8 cellular contexts compared by ENCODE assay signal in genomic region chr14:21098134-21098891, GRCh38. TPM values are rescaled to one million over a fixed set of nuclear protein-coding genes. Genes with fewer than 3 reads are reported as not detected.
DNase-seq lines count a peak whose midpoint lies in the region; ATAC-seq, FAIRE-seq and TF ChIP-seq lines count a peak whose summit lies in the region.

ZNF219 (minus strand) TSS chr14:21098655; CDS start chr14:21093591, 5,064 bp downstream.

- H3K27ac ChIP-seq in KOPT-K1 (ENCODE audit: low read depth, low read length, poor library complexity, severe bottlenecking) = peak within 1 kb of the TSS; percentile 51
- peak within 1 kb of the TSS; percentile 98 for H3K27ac ChIP-seq in WERI-Rb-1
- H3K27ac ChIP-seq in effector memory CD4-positive, alpha-beta T cell (ENCODE audit: insufficient read depth, low read length, poor library complexity, severe bottlenecking) = peak within 1 kb of the TSS; percentile 74
- peak within 1 kb of the TSS; percentile 52 to 73 (median 57) for H3K27ac ChIP-seq in right lobe of liver

- H3K36me3 ChIP-seq in KOPT-K1 (ENCODE audit: insufficient read depth, low read length) (no peaks in the 10 kb centered on the region), WERI-Rb-1 (peaks cover 10% of the 10 kb centered on the region), right lobe of liver (no peaks in the 10 kb centered on the region)
- no peaks in the 10 kb centered on the region for H3K36me3 ChIP-seq in effector memory CD4-positive, alpha-beta T cell (ENCODE audit: control insufficient read depth, insufficient read depth, low read length)

- intact Hi-C loops in right lobe of liver (cut with DNase I) = loop anchor here in 1 of 2 donors (10.0 kb wide), 1 partner anchor 84 kb away; no protein-coding TSS in a partner anchor

- ATAC-seq in right lobe of liver (peak; percentile 49 to 63 (median 50)), GM21526 (IDR thresholded peaks at IDR 0.05; ENCODE audit: low FRiP score, unreplicated experiment) (no peak)

- H3K27me3 ChIP-seq in WERI-Rb-1 (ENCODE audit: insufficient read depth, low read depth, severe bottlenecking) (no peaks in the 10 kb centered on the region), right lobe of liver (no peaks in the 10 kb centered on the region)
- no peaks in the 10 kb centered on the region for H3K27me3 ChIP-seq in effector memory CD4-positive, alpha-beta T cell (replicated peaks; ENCODE audit: control insufficient read depth, insufficient read depth, low read length, poor library complexity, severe bottlenecking)

- DNase-seq in DMS53 (lab: John Stamatoyannopoulos, UW) = peak; percentile 40
- peak; percentile 81 for DNase-seq in WERI-Rb-1
- DNase-seq in effector memory CD4-positive, alpha-beta T cell = peak; percentile 25 to 34 (median 32)
- peak in 2 of 3 donors; percentile 66 to 68 for DNase-seq in right lobe of liver
- DNase-seq in stimulated activated naive CD4-positive, alpha-beta T cell (lab: John Stamatoyannopoulos, UW) = peak in 5 of 6 experiments; percentile 22 to 44 (median 38)
- no peak for DNase-seq in RCC 7860 (ENCODE audit: low spot score)

- WGBS in right lobe of liver (ENCODE audit: insufficient coverage, low coverage, low lambda C conversion rate, missing lambda C conversion rate) = 0% methylated on average over 5 of the region's 87 CpGs

- H3K4me1 ChIP-seq in effector memory CD4-positive, alpha-beta T cell (ENCODE audit: control insufficient read depth, insufficient read depth, low read length, poor library complexity, severe bottlenecking) = peaks cover 19% of the 10 kb centered on the region
- peaks cover 0 to 19% (median 7%) of the 10 kb centered on the region in 4 donors for H3K4me1 ChIP-seq in right lobe of liver

- TF ChIP-seq POLR2A in right lobe of liver (IDR thresholded peaks at IDR 0.05) = no peak

- H3K9me3 ChIP-seq in KOPT-K1 (ENCODE audit: insufficient read depth, low read length, poor library complexity, severe bottlenecking) = no peaks in the 10 kb centered on the region
- H3K9me3 ChIP-seq in WERI-Rb-1 (ENCODE audit: severe bottlenecking) = no peaks in the 10 kb centered on the region
- no peaks in the 10 kb centered on the region for H3K9me3 ChIP-seq in effector memory CD4-positive, alpha-beta T cell (ENCODE audit: control insufficient read depth, low read length)
- H3K9me3 ChIP-seq in right lobe of liver = no peaks in the 10 kb centered on the region

- TF ChIP-seq CTCF in WERI-Rb-1 (IDR thresholded peaks at IDR 0.05; ENCODE audit: low read depth, low read length) = no peak
- TF ChIP-seq CTCF in right lobe of liver (IDR thresholded peaks at IDR 0.05) = no peak

- no peak for FAIRE-seq in RCC 7860 (lab: Jason Lieb, UNC)

- H3K4me3 ChIP-seq in WERI-Rb-1 (ENCODE audit: low read depth, low read length) (peak within 1 kb of the TSS; percentile 77), right lobe of liver (peak within 1 kb of the TSS; percentile 44 to 59 (median 54))
- peak within 1 kb of the TSS; percentile 43 for H3K4me3 ChIP-seq in effector memory CD4-positive, alpha-beta T cell (ENCODE audit: insufficient read depth, low read depth, low read length, poor library complexity, severe bottlenecking)

RNA-seq across cellular contexts. Expression of gene ZNF219, which starts in this region (rescaled TPM):
- 10 to 100 TPM in 2 of 6 experiments, 1 to 10 TPM in 4; 6.9 to 20.6 (median 9.3) TPM for total RNA-seq in right lobe of liver
